Comparison of ENCODE assay signal across 14 cellular contexts in genomic region chr1:90386899-90387334, GRCh38.
DNase-seq lines count a peak whose midpoint lies in the region; ATAC-seq and TF ChIP-seq lines count a peak whose summit lies in the region.
"Had no signal": no experiment of that assay in that cellular context is flagged by ENCODE, and none has a peak within 500 bp of the region (broad histone marks: within the 10 kb centered on the region; RNA-seq: fewer than 3 reads in every experiment).

No MANE protein-coding gene starts in this region.

- ATAC-seq in foreskin keratinocyte (peak; percentile 91), HG02884 (IDR thresholded peaks at IDR 0.05; ENCODE audit: unreplicated experiment) (no peak)
- ATAC-seq: activated naive CD4-positive, alpha-beta T cell treated with anti-CD3 and anti-CD28 coated beads, Interleukin-2, amount 50 U/mL, for 72 hours had no signal

- intact Hi-C loops in tibial artery (cut with DNase I; ENCODE audit: low total_unique reads), result no loop called here

- H3K4me3 ChIP-seq in adipocyte (ENCODE audit: low read length), result no peak overlapping the region
- no peak overlapping the region for H3K4me3 ChIP-seq in retinal pigment epithelial cell (ENCODE audit: low read length)
- no peak overlapping the region for H3K4me3 ChIP-seq in tibial artery

- no peaks in the 10 kb centered on the region for H3K36me3 ChIP-seq in adipocyte (ENCODE audit: control insufficient read depth, insufficient read depth, low read length, severe bottlenecking)
- H3K36me3 ChIP-seq in tibial artery, result no peaks in the 10 kb centered on the region

- TF ChIP-seq CTCF in foreskin keratinocyte (conservative IDR thresholded peaks at IDR 0.05), result no peak
- TF ChIP-seq CTCF in retinal pigment epithelial cell (conservative IDR thresholded peaks at IDR 0.05; ENCODE audit: low read depth, low read length), result no peak
- no peak for TF ChIP-seq CTCF in tibial artery (IDR thresholded peaks at IDR 0.05)

- H3K9ac ChIP-seq in adipocyte (ENCODE audit: low read length), result peak overlapping the region; percentile 69

- no peaks in the 10 kb centered on the region for H3K9me3 ChIP-seq in adipocyte (ENCODE audit: control insufficient read depth, low read length)
- no peaks in the 10 kb centered on the region for H3K9me3 ChIP-seq in tibial artery

- DNase-seq in HS-5 (ENCODE audit: low read depth), result peak; percentile 76
- peak; percentile 66 for DNase-seq in adipocyte (ENCODE audit: low read depth)
- peak; percentile 51 to 74 for DNase-seq in foreskin keratinocyte
- DNase-seq in retinal pigment epithelial cell (ENCODE audit: low read depth), result peak; percentile 40
- no peak for DNase-seq in cerebellum (ENCODE audit: low spot score)
- DNase-seq in tibial artery, result no peak
- DNase-seq: head of caudate nucleus; kidney; NCI-H1092 treated with DMSO at 0.1 percent for 48 hours; SIG-M5; stimulated activated naive CD4-positive, alpha-beta T cell treated with Interleukin-2 at 50 U/mL for 16 hours; T-helper 9 cell had no signal

- H3K27me3 ChIP-seq in adipocyte (replicated peaks; ENCODE audit: control insufficient read depth, insufficient read depth, low read length), result no peaks in the 10 kb centered on the region
- no peaks in the 10 kb centered on the region for H3K27me3 ChIP-seq in foreskin keratinocyte
- H3K27me3 ChIP-seq in tibial artery, result no peaks in the 10 kb centered on the region

- H3K27ac ChIP-seq in foreskin keratinocyte (no peak overlapping the region), tibial artery (peak overlapping the region in 1 of 2 donors; percentile 54)

- H3K4me1 ChIP-seq in adipocyte (ENCODE audit: control insufficient read depth, insufficient read depth, low read length) (peaks cover 21% of the 10 kb centered on the region), foreskin keratinocyte (peaks cover 4% of the 10 kb centered on the region), tibial artery (peaks cover 0 to 27% (median 10%) of the 10 kb centered on the region in 4 donors)

Comparison
In these comparisons a context has a peak if more than half of its experiments do, and no peak if none do; other contexts are left out.
1. DNase-seq: peak in HS-5 (single experiment), adipocyte (single experiment), foreskin keratinocyte (2 of 2) and retinal pigment epithelial cell (single experiment); none in cerebellum (single experiment) and tibial artery (0 of 2).